ENCODE assay signal across 1 cellular context in the genomic region with DNA sequence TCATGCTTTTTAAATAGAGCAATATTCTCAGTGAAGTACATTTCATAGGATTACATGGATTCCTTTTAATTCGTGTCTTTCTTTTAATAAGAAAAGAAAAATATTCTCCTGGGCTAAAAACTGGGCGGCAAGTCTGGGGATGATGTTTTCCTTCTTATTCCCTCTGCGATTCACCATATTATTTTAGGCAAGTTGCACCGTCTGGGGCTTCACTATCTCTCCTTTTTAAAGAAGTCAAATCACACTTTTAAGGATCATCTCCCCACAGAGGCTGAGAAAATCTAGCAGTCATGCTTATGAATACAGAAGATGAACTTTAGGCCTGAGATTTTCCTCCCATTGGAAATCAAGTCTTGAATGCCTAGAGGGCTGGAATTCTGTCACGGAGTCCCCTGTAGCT.
TF ChIP-seq lines count a peak whose summit lies in the region.

No MANE protein-coding gene starts in this region.

TF ChIP-seq in IMR-90, 13 proteins besides CTCF, POLR2A, EP300 and RAD21:
- TF ChIP-seq NFE2L2 (IDR thresholded peaks at IDR 0.05; ENCODE audit: low read depth, low read length), result no peak
- no peak for TF ChIP-seq RFX5 (IDR thresholded peaks at IDR 0.05; ENCODE audit: low read depth, low read length)
- TF ChIP-seq, protein P1, sequence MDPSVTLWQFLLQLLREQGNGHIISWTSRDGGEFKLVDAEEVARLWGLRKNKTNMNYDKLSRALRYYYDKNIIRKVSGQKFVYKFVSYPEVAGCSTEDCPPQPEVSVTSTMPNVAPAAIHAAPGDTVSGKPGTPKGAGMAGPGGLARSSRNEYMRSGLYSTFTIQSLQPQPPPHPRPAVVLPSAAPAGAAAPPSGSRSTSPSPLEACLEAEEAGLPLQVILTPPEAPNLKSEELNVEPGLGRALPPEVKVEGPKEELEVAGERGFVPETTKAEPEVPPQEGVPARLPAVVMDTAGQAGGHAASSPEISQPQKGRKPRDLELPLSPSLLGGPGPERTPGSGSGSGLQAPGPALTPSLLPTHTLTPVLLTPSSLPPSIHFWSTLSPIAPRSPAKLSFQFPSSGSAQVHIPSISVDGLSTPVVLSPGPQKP (IDR thresholded peaks at IDR 0.05; ENCODE audit: borderline replicate concordance, low read depth, low read length), result no peak
